ENCODE assay signal across 13 cellular contexts in the genomic region with DNA sequence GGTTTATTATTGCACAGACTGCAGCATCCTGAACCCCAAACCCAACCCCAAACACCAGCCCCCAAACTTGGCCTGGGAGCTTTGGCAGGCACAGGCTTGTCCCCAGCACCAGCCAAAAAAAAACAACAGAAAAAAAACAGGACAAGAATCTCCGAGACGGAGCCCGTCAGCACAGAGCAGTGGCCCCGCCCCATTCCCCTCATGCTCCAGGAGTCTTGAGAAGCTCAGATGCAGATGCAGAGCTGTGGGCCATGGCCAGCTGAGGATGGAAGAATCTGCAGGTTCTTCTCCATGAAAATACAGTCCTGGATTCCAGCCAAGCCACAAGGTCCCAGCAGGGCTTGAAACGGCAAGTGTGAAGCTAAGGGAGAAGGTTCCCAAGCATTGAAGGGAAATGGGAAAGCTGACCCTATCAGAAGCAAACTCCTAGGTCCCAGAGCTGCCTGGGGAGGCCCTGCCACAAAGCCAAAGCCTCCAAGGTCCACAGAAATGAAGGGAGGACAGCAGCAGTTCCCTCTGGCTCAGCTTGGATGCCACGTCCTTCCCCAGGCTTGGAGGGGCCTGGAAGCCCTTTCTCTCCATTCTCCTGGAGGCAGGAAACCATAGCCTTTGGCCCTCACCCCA.
DNase-seq lines count a peak whose midpoint lies in the region; ATAC-seq and TF ChIP-seq lines count a peak whose summit lies in the region.
"Had no signal": no experiment of that assay in that cellular context is flagged by ENCODE, and none has a peak within 500 bp of the region (broad histone marks: within the 10 kb centered on the region; RNA-seq: fewer than 3 reads in every experiment).

No MANE protein-coding gene starts in this region.

- peaks cover 2% of the 10 kb centered on the region for H3K4me1 ChIP-seq in cardiac muscle cell (ENCODE audit: low read depth)

- H3K27ac ChIP-seq in cardiac muscle cell: peak overlapping the region; percentile 59

- TF ChIP-seq CTCF in cardiac muscle cell (IDR thresholded peaks at IDR 0.05; ENCODE audit: low read depth, low read length) (no peak), astrocyte of the cerebellum (IDR thresholded peaks at IDR 0.05; ENCODE audit: low read depth, low read length, missing control alignments) (no peak), omental fat pad (IDR thresholded peaks at IDR 0.05) (no peak)

- ATAC-seq in left cardiac atrium: no peak
- no peak for ATAC-seq in HG02970 (IDR thresholded peaks at IDR 0.05; ENCODE audit: low FRiP score, unreplicated experiment)
- no peak for ATAC-seq in omental fat pad (ENCODE audit: low FRiP score)
- ATAC-seq in GM19324 (IDR thresholded peaks at IDR 0.05; ENCODE audit: low FRiP score, unreplicated experiment): no peak

- DNase-seq in cardiac muscle cell (ENCODE audit: low read depth in 1 of 2, low spot score in 1 of 2) (peak in 1 of 2 donors; percentile 40), left cardiac atrium (no peak), astrocyte of the cerebellum (ENCODE audit: low read depth) (peak; percentile 29), hepatic stellate cell (ENCODE audit: low spot score) (peak; percentile 23), T-helper 9 cell (no peak), omental fat pad (ENCODE audit: low spot score) (no peak)
- DNase-seq: ACHN; effector memory CD4-positive, alpha-beta T cell; NK-92 treated with Interleukin-12 subunit alpha and Interleukin-12 subunit beta, amount 100 ng/mL, for 24 hours; stimulated activated CD4-positive, alpha-beta T cell treated with anti-CD3 and anti-CD28 coated beads, Interleukin-15, amount 100 ng/mL, for 24 hours had no signal

- intact Hi-C loops in left cardiac atrium (cut with DNase I): no loop called here

- no peaks in the 10 kb centered on the region for H3K27me3 ChIP-seq in cardiac muscle cell

- in situ Hi-C loops in astrocyte of the cerebellum (cut with HindIII; ENCODE audit: low sequenced_read_pairs): no loop called here

- H3K4me3 ChIP-seq in cardiac muscle cell (no peak overlapping the region), astrocyte of the cerebellum (ENCODE audit: low read depth, low read length) (no peak overlapping the region)
- H3K4me3 ChIP-seq: lung had no signal

- no peaks in the 10 kb centered on the region for H3K9me3 ChIP-seq in cardiac muscle cell (ENCODE audit: low read depth)

- peaks cover 24% of the 10 kb centered on the region for H3K36me3 ChIP-seq in cardiac muscle cell

Comparison
In these comparisons a context has a peak if more than half of its experiments do, and no peak if none do; other contexts are left out.
1. DNase-seq: peak in astrocyte of the cerebellum (single experiment) and hepatic stellate cell (single experiment); none in left cardiac atrium (single experiment), T-helper 9 cell (single experiment) and omental fat pad (single experiment).